Comparison of ENCODE assay signal across 8 cellular contexts in the genomic region with DNA sequence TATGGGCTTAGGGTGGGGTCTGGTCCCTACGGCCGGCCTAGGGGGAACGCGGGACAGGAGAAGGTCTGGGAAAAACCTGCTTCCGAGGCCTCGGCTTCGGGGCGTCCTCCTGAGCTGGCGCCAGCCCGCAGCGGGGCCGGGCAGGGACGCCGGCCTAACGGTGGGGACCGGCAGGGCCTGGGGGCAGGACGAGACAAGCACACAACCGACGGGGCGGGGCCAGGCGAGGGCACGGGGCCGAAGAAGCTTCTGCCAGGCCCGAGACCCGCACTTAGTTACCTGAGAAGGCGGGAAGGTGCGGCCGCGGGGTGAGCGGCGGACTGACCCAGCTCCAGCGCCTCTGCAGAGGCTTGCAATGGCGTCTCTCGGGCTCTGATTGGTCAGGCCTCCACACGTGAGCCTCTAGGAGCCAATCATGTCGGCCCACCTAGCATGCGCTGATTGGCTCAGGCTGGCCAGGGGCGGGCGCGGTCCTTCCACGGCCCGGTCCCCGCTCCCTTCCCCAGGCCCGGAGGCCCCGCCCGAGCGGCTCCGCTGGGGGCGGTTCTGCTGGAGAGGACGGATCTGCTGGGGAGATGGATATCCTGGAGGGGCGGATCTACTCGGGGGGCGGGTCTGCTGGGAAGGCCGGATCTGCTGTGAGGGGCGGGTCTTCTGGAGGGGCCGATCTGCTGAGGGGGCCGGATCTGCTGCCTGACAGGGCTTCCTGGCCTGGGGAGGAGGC. TPM values are rescaled to one million over a fixed set of nuclear protein-coding genes. Genes with fewer than 3 reads are reported as not detected.
A peak's percentile ranks its signal among the peaks of the same experiment; 100 is the strongest.
DNase-seq lines count a peak whose midpoint lies in the region; ATAC-seq and TF ChIP-seq lines count a peak whose summit lies in the region.

No MANE protein-coding gene starts in this region.

- 1% methylated on average over 40 of the region's 57 CpGs for WGBS in smooth muscle cell (ENCODE audit: low lambda C conversion rate)

- ATAC-seq in GM19025 (IDR thresholded peaks at IDR 0.05; ENCODE audit: low read depth, unreplicated experiment), result peak; percentile 96
- ATAC-seq in HG03280 (IDR thresholded peaks at IDR 0.05; ENCODE audit: unreplicated experiment), result peak; percentile 96

- H3K9me3 ChIP-seq in smooth muscle cell (replicated peaks; ENCODE audit: low read depth), result no peaks in the 10 kb centered on the region

- peaks cover 26% of the 10 kb centered on the region for H3K4me1 ChIP-seq in smooth muscle cell (ENCODE audit: low read depth)

- no peak for TF ChIP-seq CTCF in AG09319 (IDR thresholded peaks at IDR 0.05; ENCODE audit: low read depth, low read length)
- no peak for TF ChIP-seq CTCF in smooth muscle cell (IDR thresholded peaks at IDR 0.05; ENCODE audit: borderline replicate concordance, insufficient read depth, poor library complexity, severe bottlenecking)

- peak; percentile 97 for DNase-seq in AG09319 (ENCODE audit: extremely low read depth, low read depth)
- DNase-seq in NCI-H345 (lab: John Stamatoyannopoulos, UW), result peak; percentile 98
- peak; percentile 97 to 99 (median 98) for DNase-seq in activated CD4-positive, CD25-positive, alpha-beta regulatory T cell (lab: John Stamatoyannopoulos, UW)
- DNase-seq in central memory CD4-positive, alpha-beta T cell, result peak; percentile 99
- peak; percentile 99 for DNase-seq in immature natural killer cell
- peak; percentile 94 for DNase-seq in smooth muscle cell (lab: John Stamatoyannopoulos, UW; ENCODE audit: unreplicated experiment)

- H3K4me3 ChIP-seq in smooth muscle cell, result peak overlapping the region; percentile 86

- H3K9ac ChIP-seq in smooth muscle cell (ENCODE audit: low read depth), result peak overlapping the region; percentile 98

- H3K27me3 ChIP-seq in smooth muscle cell (ENCODE audit: low read depth), result peaks cover 26% of the 10 kb centered on the region

- peak overlapping the region; percentile 88 to 95 (median 90) for H3K4me3 Mint-ChIP-seq in immature natural killer cell

- H3K4me1 Mint-ChIP-seq in immature natural killer cell, result peaks cover 46% of the 10 kb centered on the region in 2 donors

- H3K36me3 ChIP-seq in smooth muscle cell (ENCODE audit: low read depth), result no peaks in the 10 kb centered on the region

- peaks cover 12 to 27% (median 17%) of the 10 kb centered on the region in 3 donors for H3K27me3 Mint-ChIP-seq in immature natural killer cell (ENCODE audit: low read depth in 3 of 3)

- H2AFZ ChIP-seq in smooth muscle cell (ENCODE audit: low read depth), result peak overlapping the region; percentile 90

- peaks cover 26% of the 10 kb centered on the region for H3F3A ChIP-seq in smooth muscle cell (ENCODE audit: low read depth)

- no peaks in the 10 kb centered on the region for H3K9me3 Mint-ChIP-seq in immature natural killer cell

- H3K27ac ChIP-seq in smooth muscle cell (ENCODE audit: low read depth), result peak overlapping the region; percentile 94

- H3K4me2 ChIP-seq in smooth muscle cell, result peak overlapping the region; percentile 94

- peaks cover 3 to 12% (median 7%) of the 10 kb centered on the region in 3 donors for H3K36me3 Mint-ChIP-seq in immature natural killer cell

- peaks cover 43% of the 10 kb centered on the region for H4K20me1 ChIP-seq in smooth muscle cell (ENCODE audit: low read depth)

- peak overlapping the region; percentile 92 to 98 (median 95) for H3K27ac Mint-ChIP-seq in immature natural killer cell

- peaks cover 48% of the 10 kb centered on the region for H3K79me2 ChIP-seq in smooth muscle cell (ENCODE audit: low read depth)

RNA-seq across cellular contexts. Expression of gene CPLX1, which starts 44.3 kb away (rescaled TPM):
- polyA plus RNA-seq in immature natural killer cell (not detected), smooth muscle cell (not detected in 2 replicates)
- total RNA-seq in smooth muscle cell, result 0.58 TPM in 1 of 2 replicates, not detected in the other

Comparison
In these comparisons a context has a peak if more than half of its experiments do, and no peak if none do; other contexts are left out.
1. Peak in every context shown above with its lines: DNase-seq, ATAC-seq, H3K4me3 ChIP-seq and H3K27ac ChIP-seq.